8 cellular contexts compared by ENCODE assay signal in genomic region chr2:219293736-219294201, GRCh38. TPM values are rescaled to one million over a fixed set of nuclear protein-coding genes. Genes with fewer than 3 reads are reported as not detected.
DNase-seq lines count a peak whose midpoint lies in the region; ATAC-seq and TF ChIP-seq lines count a peak whose summit lies in the region.
"Had no signal": no experiment of that assay in that cellular context is flagged by ENCODE, and none has a peak within 500 bp of the region (broad histone marks: within the 10 kb centered on the region; RNA-seq: fewer than 3 reads in every experiment).

No MANE protein-coding gene starts in this region.

- H3K27ac Mint-ChIP-seq in GM23338 (no peak overlapping the region), T-helper 17 cell (peak overlapping the region; percentile 66), glutamatergic neuron (ENCODE audit: unreplicated experiment) (peak overlapping the region; percentile 93)

- H3K36me3 ChIP-seq in GM23338 (ENCODE audit: insufficient read depth): no peaks in the 10 kb centered on the region
- H3K36me3 ChIP-seq: colonic mucosa had no signal

- peaks cover 19% of the 10 kb centered on the region for H3K27me3 ChIP-seq in GM23338 (ENCODE audit: insufficient read depth)
- H3K27me3 ChIP-seq: colonic mucosa had no signal

- H3K4me1 ChIP-seq in GM23338 (ENCODE audit: insufficient read depth): peaks cover 3% of the 10 kb centered on the region
- H3K4me1 ChIP-seq: colonic mucosa had no signal

- H3F3A ChIP-seq in GM23338 (replicated peaks; ENCODE audit: low read depth): peaks cover 5% of the 10 kb centered on the region; the same call in 1 of the 2 replicates

- peak overlapping the region; percentile 90 for H2AFZ ChIP-seq in GM23338

- no peak overlapping the region for H3K27ac ChIP-seq in GM23338 (ENCODE audit: low read depth)

- ATAC-seq in GM23338 (no peak), T-helper 17 cell (no peak), HG02798 (IDR thresholded peaks at IDR 0.05; ENCODE audit: poor library complexity, unreplicated experiment) (no peak)

- 0 out of 3 replicates have a peak, but pooled peaks cover 3% of the 10 kb centered on the region for H3K4me1 Mint-ChIP-seq in GM23338
- H3K4me1 Mint-ChIP-seq in T-helper 17 cell: peaks cover 11% of the 10 kb centered on the region
- H3K4me1 Mint-ChIP-seq in glutamatergic neuron (ENCODE audit: low read depth, unreplicated experiment): peaks cover 3% of the 10 kb centered on the region

- H4K20me1 ChIP-seq in GM23338 (replicated peaks; ENCODE audit: insufficient read depth): no peaks in the 10 kb centered on the region

- no peaks in the 10 kb centered on the region for H3K79me2 ChIP-seq in GM23338 (replicated peaks; ENCODE audit: insufficient read depth)

- H3K36me3 Mint-ChIP-seq in GM23338 (ENCODE audit: low read depth) (no peaks in the 10 kb centered on the region; the same call in 2 of the 3 replicates), T-helper 17 cell (ENCODE audit: low read depth) (no peaks in the 10 kb centered on the region), glutamatergic neuron (ENCODE audit: unreplicated experiment) (peaks cover 7% of the 10 kb centered on the region)

- DNase-seq in GM23338 (ENCODE audit: low spot score) (no peak), T-helper 17 cell (no peak), glutamatergic neuron (no peak), GM03348 (ENCODE audit: low spot score) (no peak), NCI-H82 (lab: John Stamatoyannopoulos, UW) (no peak)
- DNase-seq in stimulated activated CD8-positive, alpha-beta memory T cell treated with anti-CD3 and anti-CD28 coated beads, Interleukin-4, amount 100 ng/mL, for 48 hours: peak; percentile 21
- DNase-seq: colonic mucosa had no signal

- H3K9me3 ChIP-seq in T-helper 17 cell (ENCODE audit: control insufficient read depth, low read length, poor library complexity, severe bottlenecking): no peaks in the 10 kb centered on the region
- H3K9me3 ChIP-seq: colonic mucosa had no signal

- no peaks in the 10 kb centered on the region for H3K9me2 ChIP-seq in GM23338 (ENCODE audit: insufficient read depth)

- TF ChIP-seq CTCF in GM23338 (conservative IDR thresholded peaks at IDR 0.05; ENCODE audit: low read depth in 2 of 2) (no peak), glutamatergic neuron (IDR thresholded peaks at IDR 0.05; ENCODE audit: partially characterized antibody, unreplicated experiment) (no peak)

- H3K4me2 ChIP-seq in GM23338: peak overlapping the region; percentile 92

- H3K4me3 Mint-ChIP-seq in GM23338 (peak overlapping the region; percentile 80), T-helper 17 cell (peak overlapping the region; percentile 90), glutamatergic neuron (ENCODE audit: unreplicated experiment) (peak overlapping the region; percentile 87)

- H3K27me3 Mint-ChIP-seq in GM23338 (ENCODE audit: insufficient read depth, low read depth, poor library complexity) (peaks cover 27% of the 10 kb centered on the region), T-helper 17 cell (no peaks in the 10 kb centered on the region), glutamatergic neuron (ENCODE audit: unreplicated experiment) (peaks cover 11% of the 10 kb centered on the region)

- H3K4me3 ChIP-seq in GM23338: peak overlapping the region; percentile 90

- H3K9me3 Mint-ChIP-seq in GM23338 (no peaks in the 10 kb centered on the region; the same call in 1 of the 3 replicates), glutamatergic neuron (ENCODE audit: unreplicated experiment) (peaks cover 8% of the 10 kb centered on the region)

TF ChIP-seq in GM23338, 12 proteins besides CTCF, POLR2A, EP300 and RAD21:
- no peak for TF ChIP-seq STAT1 (IDR thresholded peaks at IDR 0.05; ENCODE audit: unreplicated experiment)
- TF ChIP-seq, protein P1, sequence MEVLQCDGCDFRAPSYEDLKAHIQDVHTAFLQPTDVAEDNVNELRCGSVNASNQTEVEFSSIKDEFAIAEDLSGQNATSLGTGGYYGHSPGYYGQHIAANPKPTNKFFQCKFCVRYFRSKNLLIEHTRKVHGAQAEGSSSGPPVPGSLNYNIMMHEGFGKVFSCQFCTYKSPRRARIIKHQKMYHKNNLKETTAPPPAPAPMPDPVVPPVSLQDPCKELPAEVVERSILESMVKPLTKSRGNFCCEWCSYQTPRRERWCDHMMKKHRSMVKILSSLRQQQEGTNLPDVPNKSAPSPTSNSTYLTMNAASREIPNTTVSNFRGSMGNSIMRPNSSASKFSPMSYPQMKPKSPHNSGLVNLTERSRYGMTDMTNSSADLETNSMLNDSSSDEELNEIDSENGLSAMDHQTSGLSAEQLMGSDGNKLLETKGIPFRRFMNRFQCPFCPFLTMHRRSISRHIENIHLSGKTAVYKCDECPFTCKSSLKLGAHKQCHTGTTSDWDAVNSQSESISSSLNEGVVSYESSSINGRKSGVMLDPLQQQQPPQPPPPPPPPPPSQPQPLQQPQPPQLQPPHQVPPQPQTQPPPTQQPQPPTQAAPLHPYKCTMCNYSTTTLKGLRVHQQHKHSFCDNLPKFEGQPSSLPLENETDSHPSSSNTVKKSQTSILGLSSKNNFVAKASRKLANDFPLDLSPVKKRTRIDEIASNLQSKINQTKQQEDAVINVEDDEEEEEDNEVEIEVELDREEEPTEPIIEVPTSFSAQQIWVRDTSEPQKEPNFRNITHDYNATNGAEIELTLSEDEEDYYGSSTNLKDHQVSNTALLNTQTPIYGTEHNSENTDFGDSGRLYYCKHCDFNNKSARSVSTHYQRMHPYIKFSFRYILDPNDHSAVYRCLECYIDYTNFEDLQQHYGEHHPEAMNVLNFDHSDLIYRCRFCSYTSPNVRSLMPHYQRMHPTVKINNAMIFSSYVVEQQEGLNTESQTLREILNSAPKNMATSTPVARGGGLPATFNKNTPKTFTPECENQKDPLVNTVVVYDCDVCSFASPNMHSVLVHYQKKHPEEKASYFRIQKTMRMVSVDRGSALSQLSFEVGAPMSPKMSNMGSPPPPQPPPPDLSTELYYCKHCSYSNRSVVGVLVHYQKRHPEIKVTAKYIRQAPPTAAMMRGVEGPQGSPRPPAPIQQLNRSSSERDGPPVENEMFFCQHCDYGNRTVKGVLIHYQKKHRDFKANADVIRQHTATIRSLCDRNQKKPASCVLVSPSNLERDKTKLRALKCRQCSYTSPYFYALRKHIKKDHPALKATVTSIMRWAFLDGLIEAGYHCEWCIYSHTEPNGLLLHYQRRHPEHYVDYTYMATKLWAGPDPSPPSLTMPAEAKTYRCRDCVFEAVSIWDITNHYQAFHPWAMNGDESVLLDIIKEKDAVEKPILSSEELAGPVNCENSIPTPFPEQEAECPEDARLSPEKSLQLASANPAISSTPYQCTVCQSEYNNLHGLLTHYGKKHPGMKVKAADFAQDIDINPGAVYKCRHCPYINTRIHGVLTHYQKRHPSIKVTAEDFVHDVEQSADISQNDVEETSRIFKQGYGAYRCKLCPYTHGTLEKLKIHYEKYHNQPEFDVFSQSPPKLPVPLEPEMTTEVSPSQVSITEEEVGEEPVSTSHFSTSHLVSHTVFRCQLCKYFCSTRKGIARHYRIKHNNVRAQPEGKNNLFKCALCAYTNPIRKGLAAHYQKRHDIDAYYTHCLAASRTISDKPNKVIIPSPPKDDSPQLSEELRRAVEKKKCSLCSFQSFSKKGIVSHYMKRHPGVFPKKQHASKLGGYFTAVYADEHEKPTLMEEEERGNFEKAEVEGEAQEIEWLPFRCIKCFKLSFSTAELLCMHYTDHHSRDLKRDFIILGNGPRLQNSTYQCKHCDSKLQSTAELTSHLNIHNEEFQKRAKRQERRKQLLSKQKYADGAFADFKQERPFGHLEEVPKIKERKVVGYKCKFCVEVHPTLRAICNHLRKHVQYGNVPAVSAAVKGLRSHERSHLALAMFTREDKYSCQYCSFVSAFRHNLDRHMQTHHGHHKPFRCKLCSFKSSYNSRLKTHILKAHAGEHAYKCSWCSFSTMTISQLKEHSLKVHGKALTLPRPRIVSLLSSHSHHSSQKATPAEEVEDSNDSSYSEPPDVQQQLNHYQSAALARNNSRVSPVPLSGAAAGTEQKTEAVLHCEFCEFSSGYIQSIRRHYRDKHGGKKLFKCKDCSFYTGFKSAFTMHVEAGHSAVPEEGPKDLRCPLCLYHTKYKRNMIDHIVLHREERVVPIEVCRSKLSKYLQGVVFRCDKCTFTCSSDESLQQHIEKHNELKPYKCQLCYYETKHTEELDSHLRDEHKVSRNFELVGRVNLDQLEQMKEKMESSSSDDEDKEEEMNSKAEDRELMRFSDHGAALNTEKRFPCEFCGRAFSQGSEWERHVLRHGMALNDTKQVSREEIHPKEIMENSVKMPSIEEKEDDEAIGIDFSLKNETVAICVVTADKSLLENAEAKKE (CRISPR knock-in tag; IDR thresholded peaks at IDR 0.05): no peak
- TF ChIP-seq POLR2AphosphoS5 (IDR thresholded peaks at IDR 0.05; ENCODE audit: low read depth): no peak
- no peak for TF ChIP-seq JUNB (IDR thresholded peaks at IDR 0.05; ENCODE audit: unreplicated experiment)
- TF ChIP-seq EZH2 (IDR thresholded peaks at IDR 0.05; ENCODE audit: low read depth, unreplicated experiment): no peak
- TF ChIP-seq EZH2phosphoT487 (IDR thresholded peaks at IDR 0.05; ENCODE audit: unreplicated experiment): no peak

RNA-seq across cellular contexts. Expression of gene DNAJB2, which starts 14.6 kb away (rescaled TPM):
- total RNA-seq in GM23338 (2014; rRNA removed; shearing (Covaris generic)): 25.5 and 25.9 TPM in 2 replicates
- polyA plus RNA-seq in GM23338 (2016; fragmentation: Nextera tagmentation; extraction: Ambion mirVana): 6.4 and 9.0 TPM in 2 replicates
- total RNA-seq in T-helper 17 cell (100 to 1,000 TPM; 101 to 120 TPM), glutamatergic neuron (ENCODE audit: unreplicated experiment) (124 TPM)

RNA-seq across cellular contexts. Expression of gene PTPRN, which starts 15.4 kb away (rescaled TPM):
- 18.8 and 22.1 TPM in 2 replicates for total RNA-seq in GM23338 (2014; rRNA removed; shearing (Covaris generic))
- 4.8 and 5.1 TPM in 2 replicates for polyA plus RNA-seq in GM23338 (2016; fragmentation: Nextera tagmentation; extraction: Ambion mirVana)
- total RNA-seq in T-helper 17 cell (1 to 10 TPM in 1 of 2 donors, not detected in 1; 2.6 TPM), glutamatergic neuron (ENCODE audit: unreplicated experiment) (104 TPM)

RNA-seq across cellular contexts. Expression of gene RESP18, which starts 38.8 kb away (rescaled TPM):
- total RNA-seq in GM23338 (2014; rRNA removed; shearing (Covaris generic)): not detected in 2 replicates
- not detected in 2 replicates for polyA plus RNA-seq in GM23338 (2016; fragmentation: Nextera tagmentation; extraction: Ambion mirVana)
- total RNA-seq in T-helper 17 cell (not detected), glutamatergic neuron (ENCODE audit: unreplicated experiment) (not detected)
- total RNA-seq: colonic mucosa had no signal

RNA-seq across cellular contexts. Expression of gene TUBA4A, which starts 40.1 kb away (rescaled TPM):
- total RNA-seq in GM23338 (2014; rRNA removed; shearing (Covaris generic)): 77.7 and 89.6 TPM in 2 replicates
- polyA plus RNA-seq in GM23338 (2016; fragmentation: Nextera tagmentation; extraction: Ambion mirVana): 43.3 and 44.3 TPM in 2 replicates
- 100 to 1,000 TPM; 107 to 184 TPM for total RNA-seq in T-helper 17 cell
- total RNA-seq in glutamatergic neuron (ENCODE audit: unreplicated experiment): 27.5 TPM

RNA-seq across cellular contexts. Expression of gene TUBA4B, which starts 40.7 kb away (rescaled TPM):
- total RNA-seq in GM23338 (2014; rRNA removed; shearing (Covaris generic)): 0.14 TPM in 1 of 2 replicates, not detected in the other
- 0.17 TPM in 1 of 2 replicates, not detected in the other for polyA plus RNA-seq in GM23338 (2016; fragmentation: Nextera tagmentation; extraction: Ambion mirVana)
- total RNA-seq in T-helper 17 cell: not detected
- not detected for total RNA-seq in glutamatergic neuron (ENCODE audit: unreplicated experiment)
- total RNA-seq: colonic mucosa had no signal
